In the genomic region with DNA sequence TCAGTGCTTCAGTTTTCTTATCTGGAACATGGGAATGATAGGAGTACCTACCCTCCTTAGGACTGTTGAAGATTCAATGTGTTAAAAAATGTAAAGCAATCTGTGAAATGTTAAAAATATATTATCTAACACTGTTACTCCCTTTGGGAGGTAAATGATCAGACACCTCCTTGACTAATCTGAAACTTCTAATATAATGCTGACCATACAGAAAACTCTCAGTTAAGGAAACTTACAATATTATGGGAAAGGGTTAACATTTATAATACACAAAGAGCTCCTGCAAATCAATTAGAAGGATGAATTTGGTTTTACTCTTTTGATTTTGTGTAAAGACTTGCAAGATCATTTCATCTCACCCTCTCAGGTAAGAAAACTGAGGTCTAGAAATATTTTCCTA, we compare ENCODE assay signal across 33 cellular contexts. TPM values are rescaled to one million over a fixed set of nuclear protein-coding genes. Genes with fewer than 3 reads are reported as not detected.
"Had no signal": no experiment of that assay in that cellular context is flagged by ENCODE, and none has a peak within 500 bp of the region (broad histone marks: within the 10 kb centered on the region; RNA-seq: fewer than 3 reads in every experiment).

No MANE protein-coding gene starts in this region.

- DNase-seq: activated CD4-positive, alpha-beta memory T cell treated with anti-CD3 and anti-CD28 coated beads for 36 hours; activated CD4-positive, alpha-beta T cell treated with anti-CD3 and anti-CD28 coated beads for 4 hours; activated CD4-positive, alpha-beta T cell treated with anti-CD3 and anti-CD28 coated beads, Interleukin-2, amount 50 U/mL, for 1 hour; activated CD8-positive, alpha-beta memory T cell treated with anti-CD3 and anti-CD28 coated beads, Interleukin-2, amount 50 U/mL, for 4 hours; activated effector memory CD4-positive, alpha-beta T cell treated with Interleukin-2 at 50 U/mL for 16 hours; activated naive CD4-positive, alpha-beta T cell treated with anti-CD3 and anti-CD28 coated beads, Interleukin-2, amount 10 ng/mL, durations not matched to agents 7 days and 5 days; activated naive CD8-positive, alpha-beta T cell treated with anti-CD3 and anti-CD28 coated beads, Interleukin-2, amount 50 U/mL, for 24 hours; activated T-cell treated with anti-CD3 and anti-CD28 coated beads for 4 hours; activated T-cell treated with anti-CD3 and anti-CD28 coated beads, Interleukin-2, amount 50 U/mL, for 48 hours; amniotic stem cell; aorta; NCI-H1092 treated with DMSO at 0.1 percent for 48 hours; NCI-H1417; NCI-H146; NCI-H187; NCI-H2029 treated with DMSO at 0.1 percent for 48 hours; NCI-H2107; NCI-H2171; NCI-H510A; NCI-H526; NCI-H748 treated with DMSO at 0.1 percent for 48 hours; NK-92 treated with Interleukin-12 subunit alpha and Interleukin-12 subunit beta, amount 100 ng/mL, for 24 hours; PC-3; Peyer's patch; RPMI8226; SHP77 treated with DMSO at 0.1 percent for 48 hours; SK-N-SH had no signal

- FAIRE-seq: TTC549 had no signal

- H3K4me3 ChIP-seq: cardiac muscle cell, Peyer's patch, SJSA1 had no signal

- H3K36me3 ChIP-seq: cardiac muscle cell, Peyer's patch, SJSA1 had no signal

- H3K9ac ChIP-seq: SK-N-SH had no signal

- H3K4me2 ChIP-seq: SK-N-SH had no signal

- H3K9me3 ChIP-seq: Peyer's patch, SJSA1, SK-N-SH had no signal

- H3K27me3 ChIP-seq: cardiac muscle cell, Peyer's patch, SJSA1 had no signal

- H3K27ac ChIP-seq: cardiac muscle cell, Peyer's patch, SJSA1 had no signal

- ATAC-seq: activated CD4-positive, CD25-positive, alpha-beta regulatory T cell treated with anti-CD3 and anti-CD28 coated beads, Interleukin-2, amount 50 U/mL, for 24 hours; activated naive CD8-positive, alpha-beta T cell treated with anti-CD3 and anti-CD28 coated beads, Interleukin-2, amount 50 U/mL, for 24 hours; PC-3; WTC11 had no signal

- H3K4me1 ChIP-seq: Peyer's patch, SJSA1 had no signal

RNA-seq across cellular contexts. Expression of gene PFKFB1, which starts 1.6 kb away (rescaled TPM):
- total RNA-seq: M059J, Peyer's patch, SJSA1 had no signal
- polyA plus RNA-seq: aorta had no signal

RNA-seq across cellular contexts. Expression of gene ALAS2, which starts 35.2 kb away (rescaled TPM):
- total RNA-seq: activated CD4-positive, alpha-beta memory T cell treated with anti-CD3 and anti-CD28 coated beads for 36 hours; M059J; PC-3; Peyer's patch; SJSA1 had no signal
- polyA plus RNA-seq: aorta, SK-N-SH had no signal
